ENCODE assay signal across 29 cellular contexts in genomic region chr9:100120286-100120685, GRCh38.
"Had no signal": no experiment of that assay in that cellular context is flagged by ENCODE, and none has a peak within 500 bp of the region (broad histone marks: within the 10 kb centered on the region; RNA-seq: fewer than 3 reads in every experiment).

No MANE protein-coding gene starts in this region.

- H3K27me3 ChIP-seq: breast epithelium, ovary, right lobe of liver, suprapubic skin, tibial artery, upper lobe of right lung had no signal

- H3K9me3 ChIP-seq: breast epithelium, ovary, right lobe of liver, suprapubic skin, tibial artery, upper lobe of right lung had no signal

- H3K4me1 ChIP-seq: breast epithelium, suprapubic skin, tibial artery, upper lobe of right lung had no signal

- H3K36me3 ChIP-seq: breast epithelium, ovary, right lobe of liver, upper lobe of right lung had no signal

- H3K27ac Mint-ChIP-seq: activated B cell treated with CpG ODN at 0.5 μM for 24 hours; activated CD4-positive, alpha-beta memory T cell treated with anti-CD3 and anti-CD28 coated beads for 36 hours; activated T-helper 2 cell treated with anti-CD3 and anti-CD28 coated beads, Interferon-gamma antibody, Interleukin-2, Interleukin-4, amounts not matched to agents 10 μg/mL and 5 μg/mL and 100 μg/mL, durations not matched to agents 14 hours and 24 hours and 36 hours; dendritic cell treated with granulocyte-macrophage colony-stimulating factor and Interleukin-4, amounts not matched to agents 40 ng/mL and 50 ng/mL, for 4 days; endodermal cell; mesothelial cell of epicardium; progenitor cell of endocrine pancreas; T-helper 2 cell treated with Interferon-gamma antibody and Interleukin-4, amounts not matched to agents 5 μg/mL and 100 μg/mL, for 36 hours had no signal

- H3K9me3 Mint-ChIP-seq: activated B cell treated with CpG ODN at 0.5 μM for 24 hours; activated CD4-positive, alpha-beta memory T cell treated with anti-CD3 and anti-CD28 coated beads for 36 hours; activated T-helper 2 cell treated with anti-CD3 and anti-CD28 coated beads, Interferon-gamma antibody, Interleukin-2, Interleukin-4, amounts not matched to agents 10 μg/mL and 5 μg/mL and 100 μg/mL, durations not matched to agents 14 hours and 24 hours and 36 hours; central memory CD8-positive, alpha-beta T cell; dendritic cell treated with granulocyte-macrophage colony-stimulating factor and Interleukin-4, amounts not matched to agents 40 ng/mL and 50 ng/mL, for 4 days; endodermal cell; naive B cell; T-cell; T-helper 2 cell treated with Interferon-gamma antibody and Interleukin-4, amounts not matched to agents 5 μg/mL and 100 μg/mL, for 36 hours had no signal

- H3K27ac ChIP-seq: breast epithelium, ovary, right lobe of liver, suprapubic skin, tibial artery, upper lobe of right lung had no signal

- ATAC-seq: esophagus mucosa, left cardiac atrium, left ventricle myocardium superior, right lobe of liver, SK-N-SH treated with all-trans-retinoic acid at 6 μM for 48 hours, T-cell, upper lobe of right lung had no signal

- DNase-seq: activated B cell treated with CpG ODN at 0.5 μM for 24 hours; activated CD4-positive, alpha-beta memory T cell treated with anti-CD3 and anti-CD28 coated beads for 36 hours; activated CD4-positive, alpha-beta T cell treated with anti-CD3 and anti-CD28 coated beads for 48 hours; activated naive CD4-positive, alpha-beta T cell; amygdala; endodermal cell; foreskin fibroblast; head of caudate nucleus; hippocampal formation; left cardiac atrium; left ventricle myocardium superior; mammary epithelial cell; naive B cell; ovary; right lobe of liver; stimulated activated CD4-positive, alpha-beta T cell treated with anti-CD3 and anti-CD28 coated beads, Interleukin-2, amount 100 ng/mL, for 48 hours; T-cell; tibial artery; upper lobe of right lung had no signal

- H3K36me3 Mint-ChIP-seq: naive B cell had no signal

- H3K4me1 Mint-ChIP-seq: activated B cell treated with CpG ODN at 0.5 μM for 24 hours, endodermal cell, mesothelial cell of epicardium had no signal

- H3K27me3 Mint-ChIP-seq: activated B cell treated with CpG ODN at 0.5 μM for 24 hours; activated CD4-positive, alpha-beta memory T cell treated with anti-CD3 and anti-CD28 coated beads for 36 hours; central memory CD8-positive, alpha-beta T cell; dendritic cell treated with granulocyte-macrophage colony-stimulating factor and Interleukin-4, amounts not matched to agents 40 ng/mL and 50 ng/mL, for 4 days; naive B cell; progenitor cell of endocrine pancreas; T-cell had no signal

- H3K4me3 ChIP-seq: breast epithelium, ovary, right lobe of liver, suprapubic skin, tibial artery, upper lobe of right lung had no signal

- H3K4me3 Mint-ChIP-seq: activated B cell treated with CpG ODN at 0.5 μM for 24 hours; activated CD4-positive, alpha-beta memory T cell treated with anti-CD3 and anti-CD28 coated beads for 36 hours; central memory CD8-positive, alpha-beta T cell; dendritic cell treated with granulocyte-macrophage colony-stimulating factor and Interleukin-4, amounts not matched to agents 40 ng/mL and 50 ng/mL, for 4 days; endodermal cell; mesothelial cell of epicardium; naive B cell; T-cell; T-helper 2 cell treated with Interferon-gamma antibody and Interleukin-4, amounts not matched to agents 5 μg/mL and 100 μg/mL, for 36 hours had no signal
